In the genomic region with DNA sequence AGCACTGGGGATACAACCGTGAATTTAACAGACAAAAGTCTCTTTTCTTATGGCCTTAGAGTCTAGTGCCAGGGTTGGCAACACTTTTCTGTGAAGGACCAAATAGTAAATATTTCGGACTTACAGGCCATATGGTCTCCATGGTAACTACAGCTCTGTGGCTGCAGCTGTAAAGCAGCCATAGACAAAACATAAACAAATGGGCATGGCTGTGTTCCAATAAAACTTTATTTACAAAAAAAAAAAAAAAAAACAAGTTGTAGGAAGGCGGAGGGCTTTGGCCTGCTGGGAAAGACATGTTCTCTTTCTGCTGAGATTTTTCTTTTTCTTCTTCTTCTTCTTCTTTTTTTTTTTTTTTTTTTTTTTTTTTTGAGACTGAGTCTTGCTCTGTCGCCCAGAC, we compare ENCODE assay signal across 19 cellular contexts.
A peak's percentile ranks its signal among the peaks of the same experiment; 100 is the strongest.
DNase-seq lines count a peak whose midpoint lies in the region; ATAC-seq, FAIRE-seq and TF ChIP-seq lines count a peak whose summit lies in the region.
"Had no signal": no experiment of that assay in that cellular context is flagged by ENCODE, and none has a peak within 500 bp of the region (broad histone marks: within the 10 kb centered on the region; RNA-seq: fewer than 3 reads in every experiment).

No MANE protein-coding gene starts in this region.

- ATAC-seq in HepG2 (no peak), right lobe of liver (no peak)
- ATAC-seq: PC-3 had no signal

- H3K79me1 ChIP-seq in H1 (ENCODE audit: low read depth, low read length): no peaks in the 10 kb centered on the region

- TF ChIP-seq CTCF in HepG2 (CRISPR knock-in tag; IDR thresholded peaks at IDR 0.05): no peak
- TF ChIP-seq CTCF in right lobe of liver (IDR thresholded peaks at IDR 0.05): no peak
- TF ChIP-seq CTCF in H1 (IDR thresholded peaks at IDR 0.05; ENCODE audit: control extremely low read depth in 1 of 3, insufficient read depth in 1 of 3, low read depth in 1 of 3, low read length in 3 of 3): no peak

- H4K8ac ChIP-seq in H1 (ENCODE audit: extremely low read depth, insufficient read depth, low read length): no peak overlapping the region

- H3K4me2 ChIP-seq in HepG2 (ENCODE audit: low read depth, low read length) (no peak overlapping the region), H1 (ENCODE audit: insufficient read depth in 1 of 2, low read depth in 2 of 2, low read length in 2 of 2) (no peak overlapping the region)

- no peak overlapping the region for H3K4ac ChIP-seq in H1 (replicated peaks; ENCODE audit: insufficient read length, low read depth, low read length)

- H3K36me3 ChIP-seq in HepG2 (replicated peaks in 1 of 2; ENCODE audit: control insufficient read depth in 1 of 2, insufficient read depth in 2 of 2, low read length in 2 of 2) (no peaks in the 10 kb centered on the region), right lobe of liver (no peaks in the 10 kb centered on the region), H1 (ENCODE audit: control insufficient read depth in 2 of 4, insufficient read depth in 4 of 4, low read length in 3 of 4) (no peaks in the 10 kb centered on the region)
- H3K36me3 ChIP-seq: MG63 had no signal

- intact Hi-C loops in HepG2 (cut with micrococcal nuclease; ENCODE audit: unreplicated experiment): loop anchor here (5.0 kb wide), 1 partner anchor 800 kb away; no protein-coding TSS in a partner anchor
- intact Hi-C loops in right lobe of liver (cut with DNase I): no loop called here

- H3K18ac ChIP-seq in H1 (ENCODE audit: extremely low read depth, low read length): no peak overlapping the region

- no peak overlapping the region for H4K5ac ChIP-seq in H1 (ENCODE audit: insufficient read length, low read depth, low read length)

- no peaks in the 10 kb centered on the region for H3K9me3 ChIP-seq in HepG2 (ENCODE audit: low read length)
- no peaks in the 10 kb centered on the region for H3K9me3 ChIP-seq in right lobe of liver
- peaks cover 2 to 12% of the 10 kb centered on the region in 2 experiments; a peak in 2 of 4 replicates for H3K9me3 ChIP-seq in H1 (ENCODE audit: insufficient read depth in 2 of 2, low read depth in 1 of 2, low read length in 1 of 2)
- H3K9me3 ChIP-seq: MG63 had no signal

- no peak overlapping the region for H4K91ac ChIP-seq in H1 (replicated peaks; ENCODE audit: insufficient read length, low read length)

- TF ChIP-seq POLR2A in HepG2 (IDR thresholded peaks at IDR 0.05; ENCODE audit: insufficient read depth in 1 of 2, low read depth in 2 of 2, low read length in 2 of 2): no peak
- no peak for TF ChIP-seq POLR2A in right lobe of liver (IDR thresholded peaks at IDR 0.05)
- TF ChIP-seq POLR2A in H1 (IDR thresholded peaks at IDR 0.05; ENCODE audit: control extremely low read depth in 1 of 2, low read depth in 2 of 2, low read length in 2 of 2): no peak

- CTCF ChIA-PET in HepG2 (lab: Yijun Ruan, JAX; ENCODE audit: low intra/inter-chr PET ratio, low total read pairs): no interaction called here
- CTCF ChIA-PET in H1 (lab: Charles Lee; ENCODE audit: partially characterized antibody): interaction anchor here (0.6 to 2.6 kb wide), 4 partner anchors 21 to 878 kb away, joined by 3 to 11 read pairs (median 4); no protein-coding TSS in a partner anchor

- no peak for FAIRE-seq in HepG2 (lab: Jason Lieb, UNC)
- no peak for FAIRE-seq in H1 (lab: Jason Lieb, UNC)
- FAIRE-seq: H54 had no signal

- H3K56ac ChIP-seq in H1 (replicated peaks; ENCODE audit: insufficient read length, low read depth, low read length): no peak overlapping the region

- WGBS in HepG2 (ENCODE audit: low lambda C conversion rate): 35% methylated on average over 4 of the region's 4 CpGs
- WGBS in right lobe of liver (ENCODE audit: insufficient coverage, low coverage, low lambda C conversion rate, missing lambda C conversion rate): 73% methylated on average over 3 of the region's 4 CpGs
- 93% methylated on average over 2 of the region's 4 CpGs; no CpG with 5 or more reads in 1 of the 2 experiments for WGBS in H1 (ENCODE audit: extremely low coverage in 1 of 2, insufficient coverage in 1 of 2, insufficient read length in 1 of 2, insufficient replicate concordance in 2 of 2, low coverage in 1 of 2, low lambda C conversion rate in 2 of 2, missing lambda C conversion rate in 1 of 2), 2 experiments

- H3K4me1 ChIP-seq in HepG2 (ENCODE audit: insufficient read depth, low read length) (0 out of 2 replicates have a peak, but pooled peaks cover 8% of the 10 kb centered on the region), right lobe of liver (no peaks in the 10 kb centered on the region), H1 (replicated peaks in 1 of 4; ENCODE audit: control insufficient read depth in 3 of 4, insufficient read depth in 4 of 4, low read length in 3 of 4) (peaks cover 0 to 6% (median 3%) of the 10 kb centered on the region in 4 experiments; a peak in 2 of 7 replicates)

- no peak overlapping the region for H2BK20ac ChIP-seq in H1 (ENCODE audit: low read length)

- BruUV-seq in HepG2 (replicated peaks; lab: Mats Ljungman, UMichigan): no TSS peak

- H3K27me3 ChIP-seq in HepG2 (ENCODE audit: control insufficient read depth in 1 of 2, insufficient read depth in 2 of 2, low read length in 2 of 2): peaks cover under 1 to 23% of the 10 kb centered on the region in 2 experiments; a peak in 4 of 5 replicates
- H3K27me3 ChIP-seq in right lobe of liver: no peaks in the 10 kb centered on the region
- H3K27me3 ChIP-seq in H1 (replicated peaks in 1 of 4; ENCODE audit: control insufficient read depth in 3 of 4, extremely low read depth in 1 of 4, insufficient read depth in 3 of 4, low read length in 3 of 4): no peaks in the 10 kb centered on the region
- H3K27me3 ChIP-seq: MG63 had no signal

- H2BK5ac ChIP-seq in H1 (ENCODE audit: low read depth, low read length): 0 out of 2 replicates have a peak overlapping the region, but pooled peaks have one; percentile 7

- no peak overlapping the region for H2AK5ac ChIP-seq in H1 (ENCODE audit: low read depth, low read length)

- H3K9ac ChIP-seq in HepG2 (ENCODE audit: insufficient read depth, low read depth, low read length) (no peak overlapping the region), H1 (replicated peaks in 1 of 4; ENCODE audit: extremely low read depth in 1 of 4, low read depth in 3 of 4, low read length in 3 of 4) (no peak overlapping the region)

- no peak for TF ChIP-seq EP300 in HepG2 (IDR thresholded peaks at IDR 0.05; ENCODE audit: low read depth in 2 of 2, low read length in 2 of 2)
- no peak for TF ChIP-seq EP300 in HepG2 (CRISPR knock-in tag; IDR thresholded peaks at IDR 0.05; ENCODE audit: borderline replicate concordance)
- TF ChIP-seq EP300 in H1 (IDR thresholded peaks at IDR 0.05; ENCODE audit: borderline replicate concordance in 1 of 2, low read depth in 2 of 2, low read length in 2 of 2): no peak

- no peak overlapping the region for H2BK120ac ChIP-seq in H1 (replicated peaks; ENCODE audit: low read depth, low read length)

- H3K27ac ChIP-seq in HepG2 (ENCODE audit: extremely low read length, insufficient read depth, low read length) (no peak overlapping the region), right lobe of liver (no peak overlapping the region), H1 (ENCODE audit: low read depth, low read length) (no peak overlapping the region)

- H4K20me1 ChIP-seq in HepG2 (ENCODE audit: insufficient read depth, low read length) (no peaks in the 10 kb centered on the region), H1 (replicated peaks in 1 of 2; ENCODE audit: control insufficient read depth in 1 of 2, insufficient read depth in 2 of 2, low read length in 2 of 2) (no peaks in the 10 kb centered on the region)

- H3K23me2 ChIP-seq in H1 (ENCODE audit: low read depth, low read length): no peaks in the 10 kb centered on the region

- TF ChIP-seq RAD21 in HepG2 (CRISPR knock-in tag; IDR thresholded peaks at IDR 0.05) (no peak), H1 (IDR thresholded peaks at IDR 0.05 in 1 of 2, conservative IDR thresholded peaks at IDR 0.05 in 1 of 2; ENCODE audit: low read depth in 2 of 2, low read length in 2 of 2) (no peak)

- H2BK15ac ChIP-seq in H1 (ENCODE audit: low read length): no peak overlapping the region

- H2BK12ac ChIP-seq in H1 (ENCODE audit: low read depth, low read length): no peak overlapping the region

- peak; percentile 22 for DNase-seq in DMS53 (lab: John Stamatoyannopoulos, UW)
- DNase-seq in DMS53 treated with DMSO at 0.1 percent for 48 hours (lab: John Stamatoyannopoulos, UW; ENCODE audit: unreplicated experiment): no peak
- no peak for DNase-seq in HepG2 (ENCODE audit: low spot score)
- no peak for DNase-seq in right lobe of liver
- no peak for DNase-seq in H1 (ENCODE audit: low read depth in 1 of 2, low spot score in 2 of 2)
- no peak for DNase-seq in SW480 (ENCODE audit: low spot score)
- DNase-seq in NCI-H2227 treated with DMSO at 0.1 percent for 48 hours (lab: John Stamatoyannopoulos, UW): no peak
- no peak for DNase-seq in T1000 (lab: John Stamatoyannopoulos, UW)
- DNase-seq: 8988T, DMS153, Kasumi-1, MG63, NCI-H1092 treated with DMSO at 0.1 percent for 48 hours, NCI-H187, NCI-H2107, NCI-H345, NCI-H69, PC-3 had no signal

- POLR2A ChIA-PET in HepG2 (lab: Yijun Ruan, JAX): no interaction called here
- POLR2A ChIA-PET in H1 (lab: Charles Lee; ENCODE audit: partially characterized antibody): no interaction called here

- no peak overlapping the region for H3K23ac ChIP-seq in H1 (ENCODE audit: insufficient read length)

- H3K14ac ChIP-seq in H1 (ENCODE audit: insufficient read length): no peak overlapping the region

- in situ Hi-C loops in HepG2 (cut with HindIII; ENCODE audit: extremely low pct_ligation_motif_present, low pct_unique_long_range_greater_than_20kb): loop anchor here (10.0 kb wide), 1 partner anchor 912 kb away; the partner anchor contains the start of gene NETO2

- H3K79me2 ChIP-seq in HepG2 (ENCODE audit: insufficient read depth, low read length): no peaks in the 10 kb centered on the region
- H3K79me2 ChIP-seq in H1 (ENCODE audit: control insufficient read depth in 1 of 2, insufficient read depth in 2 of 2, low read length in 2 of 2): no peaks in the 10 kb centered on the region

- no peak overlapping the region for H3K4me3 ChIP-seq in HepG2 (replicated peaks in 1 of 3; ENCODE audit: insufficient read depth in 1 of 3, low read depth in 2 of 3, low read length in 3 of 3)
- no peak overlapping the region for H3K4me3 ChIP-seq in right lobe of liver
- H3K4me3 ChIP-seq in H1 (ENCODE audit: extremely low read depth in 1 of 4, insufficient read depth in 2 of 4, low read depth in 3 of 4, low read length in 4 of 4): no peak overlapping the region
- H3K4me3 ChIP-seq: MG63 had no signal

- H2AFZ ChIP-seq in HepG2 (ENCODE audit: low read length): peak overlapping the region; percentile 22
- H2AFZ ChIP-seq in H1 (ENCODE audit: low read length): 0 out of 2 replicates have a peak overlapping the region, but pooled peaks have one; percentile 17

TF ChIP-seq in HepG2, 621 proteins besides CTCF, POLR2A, EP300 and RAD21 (continues in another document):
- TF ChIP-seq ZBTB21 (CRISPR knock-in tag; IDR thresholded peaks at IDR 0.05) (no peak), ZNF296 (CRISPR knock-in tag; conservative IDR thresholded peaks at IDR 0.05) (no peak)

TF ChIP-seq in H1, 55 proteins besides CTCF, POLR2A, EP300 and RAD21 (continues in another document):
- TF ChIP-seq EGR1 (IDR thresholded peaks at IDR 0.05; ENCODE audit: borderline replicate concordance, low read depth, low read length): no peak
- no peak for TF ChIP-seq TEAD4 (IDR thresholded peaks at IDR 0.05; ENCODE audit: low read depth, low read length)
- no peak for TF ChIP-seq BRCA1 (IDR thresholded peaks at IDR 0.05; ENCODE audit: low read depth, low read length)
- TF ChIP-seq SUZ12 (IDR thresholded peaks at IDR 0.05; ENCODE audit: low read length): no peak
